Comparison of ENCODE assay signal across 1 cellular context in the genomic region with DNA sequence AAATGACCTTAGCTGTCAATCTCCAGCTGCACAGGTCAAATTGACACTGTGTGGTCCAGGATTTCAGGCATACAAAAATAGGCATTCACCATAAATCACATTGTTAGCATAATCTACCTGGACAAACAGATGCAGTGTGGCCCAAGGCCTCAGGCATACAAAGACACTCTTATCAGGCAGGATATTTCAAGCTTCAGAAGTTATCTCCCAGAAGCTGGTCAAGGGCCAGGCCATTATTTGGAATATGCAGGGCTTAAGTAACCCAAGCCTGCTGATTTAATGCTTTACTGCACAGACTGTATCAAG.
A peak's percentile ranks its signal among the peaks of the same experiment; 100 is the strongest.
TF ChIP-seq lines count a peak whose summit lies in the region.

No MANE protein-coding gene starts in this region.

TF ChIP-seq in HepG2, 621 proteins besides CTCF, POLR2A, EP300 and RAD21 (continued from another document and continues in another):
- TF ChIP-seq, protein P1, sequence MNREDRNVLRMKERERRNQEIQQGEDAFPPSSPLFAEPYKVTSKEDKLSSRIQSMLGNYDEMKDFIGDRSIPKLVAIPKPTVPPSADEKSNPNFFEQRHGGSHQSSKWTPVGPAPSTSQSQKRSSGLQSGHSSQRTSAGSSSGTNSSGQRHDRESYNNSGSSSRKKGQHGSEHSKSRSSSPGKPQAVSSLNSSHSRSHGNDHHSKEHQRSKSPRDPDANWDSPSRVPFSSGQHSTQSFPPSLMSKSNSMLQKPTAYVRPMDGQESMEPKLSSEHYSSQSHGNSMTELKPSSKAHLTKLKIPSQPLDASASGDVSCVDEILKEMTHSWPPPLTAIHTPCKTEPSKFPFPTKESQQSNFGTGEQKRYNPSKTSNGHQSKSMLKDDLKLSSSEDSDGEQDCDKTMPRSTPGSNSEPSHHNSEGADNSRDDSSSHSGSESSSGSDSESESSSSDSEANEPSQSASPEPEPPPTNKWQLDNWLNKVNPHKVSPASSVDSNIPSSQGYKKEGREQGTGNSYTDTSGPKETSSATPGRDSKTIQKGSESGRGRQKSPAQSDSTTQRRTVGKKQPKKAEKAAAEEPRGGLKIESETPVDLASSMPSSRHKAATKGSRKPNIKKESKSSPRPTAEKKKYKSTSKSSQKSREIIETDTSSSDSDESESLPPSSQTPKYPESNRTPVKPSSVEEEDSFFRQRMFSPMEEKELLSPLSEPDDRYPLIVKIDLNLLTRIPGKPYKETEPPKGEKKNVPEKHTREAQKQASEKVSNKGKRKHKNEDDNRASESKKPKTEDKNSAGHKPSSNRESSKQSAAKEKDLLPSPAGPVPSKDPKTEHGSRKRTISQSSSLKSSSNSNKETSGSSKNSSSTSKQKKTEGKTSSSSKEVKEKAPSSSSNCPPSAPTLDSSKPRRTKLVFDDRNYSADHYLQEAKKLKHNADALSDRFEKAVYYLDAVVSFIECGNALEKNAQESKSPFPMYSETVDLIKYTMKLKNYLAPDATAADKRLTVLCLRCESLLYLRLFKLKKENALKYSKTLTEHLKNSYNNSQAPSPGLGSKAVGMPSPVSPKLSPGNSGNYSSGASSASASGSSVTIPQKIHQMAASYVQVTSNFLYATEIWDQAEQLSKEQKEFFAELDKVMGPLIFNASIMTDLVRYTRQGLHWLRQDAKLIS (CRISPR knock-in tag; IDR thresholded peaks at IDR 0.05): no peak
- TF ChIP-seq MAFF (IDR thresholded peaks at IDR 0.05; ENCODE audit: low read depth, low read length) (0 out of 2 replicates have a peak, but pooled peaks have one; percentile 17), ATF7-NPFF (CRISPR knock-in tag; IDR thresholded peaks at IDR 0.05; ENCODE audit: low read depth) (no peak), ZFP36L2 (CRISPR knock-in tag; IDR thresholded peaks at IDR 0.05) (no peak), ZNF337 (CRISPR knock-in tag; IDR thresholded peaks at IDR 0.05; ENCODE audit: borderline replicate concordance, low read depth) (no peak), ZNF567 (CRISPR knock-in tag; IDR thresholded peaks at IDR 0.05; ENCODE audit: borderline replicate concordance) (no peak), FOXK2 (IDR thresholded peaks at IDR 0.05) (no peak), IRF2 (CRISPR knock-in tag; IDR thresholded peaks at IDR 0.05) (peak; percentile 61; the same call in 1 of the 2 replicates), ZNF3 (CRISPR knock-in tag; IDR thresholded peaks at IDR 0.05) (no peak), HNF4A (CRISPR knock-in tag; IDR thresholded peaks at IDR 0.05) (peak; percentile 78), ZNF432 (CRISPR knock-in tag; IDR thresholded peaks at IDR 0.05; ENCODE audit: borderline replicate concordance) (no peak), ZNF614 (CRISPR knock-in tag; IDR thresholded peaks at IDR 0.05; ENCODE audit: borderline replicate concordance) (0 out of 2 replicates have a peak, but pooled peaks have one; percentile 37), ZSCAN29 (CRISPR knock-in tag; conservative IDR thresholded peaks at IDR 0.05) (0 out of 2 replicates have a peak, but pooled peaks have one; percentile 21), TCF7L2 (IDR thresholded peaks at IDR 0.05; ENCODE audit: low read depth, low read length) (no peak), HMG20B (CRISPR knock-in tag; conservative IDR thresholded peaks at IDR 0.05) (peak; percentile 60; the same call in 1 of the 2 replicates), ZNF891 (CRISPR knock-in tag; IDR thresholded peaks at IDR 0.05) (no peak), KLF11 (CRISPR knock-in tag; IDR thresholded peaks at IDR 0.05) (0 out of 2 replicates have a peak, but pooled peaks have one; percentile 41), ZNF709 (CRISPR knock-in tag; IDR thresholded peaks at IDR 0.05) (no peak), MIER2 (CRISPR knock-in tag; IDR thresholded peaks at IDR 0.05) (peak; percentile 53; the same call in 1 of the 2 replicates), ZNF572 (CRISPR knock-in tag; IDR thresholded peaks at IDR 0.05) (no peak), KLF15 (CRISPR knock-in tag; IDR thresholded peaks at IDR 0.05; ENCODE audit: borderline replicate concordance) (no peak), TARDBP (CRISPR knock-in tag; IDR thresholded peaks at IDR 0.05) (peak; percentile 67; the same call in 1 of the 2 replicates)
- TF ChIP-seq, protein P2, sequence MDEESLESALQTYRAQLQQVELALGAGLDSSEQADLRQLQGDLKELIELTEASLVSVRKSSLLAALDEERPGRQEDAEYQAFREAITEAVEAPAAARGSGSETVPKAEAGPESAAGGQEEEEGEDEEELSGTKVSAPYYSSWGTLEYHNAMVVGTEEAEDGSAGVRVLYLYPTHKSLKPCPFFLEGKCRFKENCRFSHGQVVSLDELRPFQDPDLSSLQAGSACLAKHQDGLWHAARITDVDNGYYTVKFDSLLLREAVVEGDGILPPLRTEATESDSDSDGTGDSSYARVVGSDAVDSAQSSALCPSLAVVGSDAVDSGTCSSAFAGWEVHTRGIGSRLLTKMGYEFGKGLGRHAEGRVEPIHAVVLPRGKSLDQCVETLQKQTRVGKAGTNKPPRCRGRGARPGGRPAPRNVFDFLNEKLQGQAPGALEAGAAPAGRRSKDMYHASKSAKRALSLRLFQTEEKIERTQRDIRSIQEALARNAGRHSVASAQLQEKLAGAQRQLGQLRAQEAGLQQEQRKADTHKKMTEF (CRISPR knock-in tag; IDR thresholded peaks at IDR 0.05): peak; percentile 74
- TF ChIP-seq, protein P3, sequence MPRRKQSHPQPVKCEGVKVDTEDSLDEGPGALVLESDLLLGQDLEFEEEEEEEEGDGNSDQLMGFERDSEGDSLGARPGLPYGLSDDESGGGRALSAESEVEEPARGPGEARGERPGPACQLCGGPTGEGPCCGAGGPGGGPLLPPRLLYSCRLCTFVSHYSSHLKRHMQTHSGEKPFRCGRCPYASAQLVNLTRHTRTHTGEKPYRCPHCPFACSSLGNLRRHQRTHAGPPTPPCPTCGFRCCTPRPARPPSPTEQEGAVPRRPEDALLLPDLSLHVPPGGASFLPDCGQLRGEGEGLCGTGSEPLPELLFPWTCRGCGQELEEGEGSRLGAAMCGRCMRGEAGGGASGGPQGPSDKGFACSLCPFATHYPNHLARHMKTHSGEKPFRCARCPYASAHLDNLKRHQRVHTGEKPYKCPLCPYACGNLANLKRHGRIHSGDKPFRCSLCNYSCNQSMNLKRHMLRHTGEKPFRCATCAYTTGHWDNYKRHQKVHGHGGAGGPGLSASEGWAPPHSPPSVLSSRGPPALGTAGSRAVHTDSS (CRISPR knock-in tag; conservative IDR thresholded peaks at IDR 0.05): no peak
- TF ChIP-seq, protein P4, sequence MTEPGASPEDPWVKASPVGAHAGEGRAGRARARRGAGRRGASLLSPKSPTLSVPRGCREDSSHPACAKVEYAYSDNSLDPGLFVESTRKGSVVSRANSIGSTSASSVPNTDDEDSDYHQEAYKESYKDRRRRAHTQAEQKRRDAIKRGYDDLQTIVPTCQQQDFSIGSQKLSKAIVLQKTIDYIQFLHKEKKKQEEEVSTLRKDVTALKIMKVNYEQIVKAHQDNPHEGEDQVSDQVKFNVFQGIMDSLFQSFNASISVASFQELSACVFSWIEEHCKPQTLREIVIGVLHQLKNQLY (CRISPR knock-in tag; IDR thresholded peaks at IDR 0.05): 0 out of 2 replicates have a peak, but pooled peaks have one; percentile 16
- TF ChIP-seq, protein P5, sequence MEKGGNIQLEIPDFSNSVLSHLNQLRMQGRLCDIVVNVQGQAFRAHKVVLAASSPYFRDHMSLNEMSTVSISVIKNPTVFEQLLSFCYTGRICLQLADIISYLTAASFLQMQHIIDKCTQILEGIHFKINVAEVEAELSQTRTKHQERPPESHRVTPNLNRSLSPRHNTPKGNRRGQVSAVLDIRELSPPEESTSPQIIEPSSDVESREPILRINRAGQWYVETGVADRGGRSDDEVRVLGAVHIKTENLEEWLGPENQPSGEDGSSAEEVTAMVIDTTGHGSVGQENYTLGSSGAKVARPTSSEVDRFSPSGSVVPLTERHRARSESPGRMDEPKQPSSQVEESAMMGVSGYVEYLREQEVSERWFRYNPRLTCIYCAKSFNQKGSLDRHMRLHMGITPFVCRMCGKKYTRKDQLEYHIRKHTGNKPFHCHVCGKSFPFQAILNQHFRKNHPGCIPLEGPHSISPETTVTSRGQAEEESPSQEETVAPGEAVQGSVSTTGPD (CRISPR knock-in tag; IDR thresholded peaks at IDR 0.05): peak; percentile 90
- TF ChIP-seq, protein P6, sequence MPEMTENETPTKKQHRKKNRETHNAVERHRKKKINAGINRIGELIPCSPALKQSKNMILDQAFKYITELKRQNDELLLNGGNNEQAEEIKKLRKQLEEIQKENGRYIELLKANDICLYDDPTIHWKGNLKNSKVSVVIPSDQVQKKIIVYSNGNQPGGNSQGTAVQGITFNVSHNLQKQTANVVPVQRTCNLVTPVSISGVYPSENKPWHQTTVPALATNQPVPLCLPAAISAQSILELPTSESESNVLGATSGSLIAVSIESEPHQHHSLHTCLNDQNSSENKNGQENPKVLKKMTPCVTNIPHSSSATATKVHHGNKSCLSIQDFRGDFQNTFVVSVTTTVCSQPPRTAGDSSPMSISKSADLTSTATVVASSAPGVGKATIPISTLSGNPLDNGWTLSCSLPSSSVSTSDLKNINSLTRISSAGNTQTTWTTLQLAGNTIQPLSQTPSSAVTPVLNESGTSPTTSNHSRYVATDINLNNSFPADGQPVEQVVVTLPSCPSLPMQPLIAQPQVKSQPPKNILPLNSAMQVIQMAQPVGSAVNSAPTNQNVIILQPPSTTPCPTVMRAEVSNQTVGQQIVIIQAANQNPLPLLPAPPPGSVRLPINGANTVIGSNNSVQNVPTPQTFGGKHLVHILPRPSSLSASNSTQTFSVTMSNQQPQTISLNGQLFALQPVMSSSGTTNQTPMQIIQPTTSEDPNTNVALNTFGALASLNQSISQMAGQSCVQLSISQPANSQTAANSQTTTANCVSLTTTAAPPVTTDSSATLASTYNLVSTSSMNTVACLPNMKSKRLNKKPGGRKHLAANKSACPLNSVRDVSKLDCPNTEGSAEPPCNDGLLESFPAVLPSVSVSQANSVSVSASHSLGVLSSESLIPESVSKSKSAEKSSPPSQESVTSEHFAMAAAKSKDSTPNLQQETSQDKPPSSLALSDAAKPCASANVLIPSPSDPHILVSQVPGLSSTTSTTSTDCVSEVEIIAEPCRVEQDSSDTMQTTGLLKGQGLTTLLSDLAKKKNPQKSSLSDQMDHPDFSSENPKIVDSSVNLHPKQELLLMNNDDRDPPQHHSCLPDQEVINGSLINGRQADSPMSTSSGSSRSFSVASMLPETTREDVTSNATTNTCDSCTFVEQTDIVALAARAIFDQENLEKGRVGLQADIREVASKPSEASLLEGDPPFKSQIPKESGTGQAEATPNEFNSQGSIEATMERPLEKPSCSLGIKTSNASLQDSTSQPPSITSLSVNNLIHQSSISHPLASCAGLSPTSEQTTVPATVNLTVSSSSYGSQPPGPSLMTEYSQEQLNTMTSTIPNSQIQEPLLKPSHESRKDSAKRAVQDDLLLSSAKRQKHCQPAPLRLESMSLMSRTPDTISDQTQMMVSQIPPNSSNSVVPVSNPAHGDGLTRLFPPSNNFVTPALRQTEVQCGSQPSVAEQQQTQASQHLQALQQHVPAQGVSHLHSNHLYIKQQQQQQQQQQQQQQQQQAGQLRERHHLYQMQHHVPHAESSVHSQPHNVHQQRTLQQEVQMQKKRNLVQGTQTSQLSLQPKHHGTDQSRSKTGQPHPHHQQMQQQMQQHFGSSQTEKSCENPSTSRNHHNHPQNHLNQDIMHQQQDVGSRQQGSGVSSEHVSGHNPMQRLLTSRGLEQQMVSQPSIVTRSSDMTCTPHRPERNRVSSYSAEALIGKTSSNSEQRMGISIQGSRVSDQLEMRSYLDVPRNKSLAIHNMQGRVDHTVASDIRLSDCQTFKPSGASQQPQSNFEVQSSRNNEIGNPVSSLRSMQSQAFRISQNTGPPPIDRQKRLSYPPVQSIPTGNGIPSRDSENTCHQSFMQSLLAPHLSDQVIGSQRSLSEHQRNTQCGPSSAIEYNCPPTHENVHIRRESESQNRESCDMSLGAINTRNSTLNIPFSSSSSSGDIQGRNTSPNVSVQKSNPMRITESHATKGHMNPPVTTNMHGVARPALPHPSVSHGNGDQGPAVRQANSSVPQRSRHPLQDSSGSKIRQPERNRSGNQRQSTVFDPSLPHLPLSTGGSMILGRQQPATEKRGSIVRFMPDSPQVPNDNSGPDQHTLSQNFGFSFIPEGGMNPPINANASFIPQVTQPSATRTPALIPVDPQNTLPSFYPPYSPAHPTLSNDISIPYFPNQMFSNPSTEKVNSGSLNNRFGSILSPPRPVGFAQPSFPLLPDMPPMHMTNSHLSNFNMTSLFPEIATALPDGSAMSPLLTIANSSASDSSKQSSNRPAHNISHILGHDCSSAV (CRISPR knock-in tag; IDR thresholded peaks at IDR 0.05; ENCODE audit: borderline replicate concordance): no peak
- TF ChIP-seq, protein P7, sequence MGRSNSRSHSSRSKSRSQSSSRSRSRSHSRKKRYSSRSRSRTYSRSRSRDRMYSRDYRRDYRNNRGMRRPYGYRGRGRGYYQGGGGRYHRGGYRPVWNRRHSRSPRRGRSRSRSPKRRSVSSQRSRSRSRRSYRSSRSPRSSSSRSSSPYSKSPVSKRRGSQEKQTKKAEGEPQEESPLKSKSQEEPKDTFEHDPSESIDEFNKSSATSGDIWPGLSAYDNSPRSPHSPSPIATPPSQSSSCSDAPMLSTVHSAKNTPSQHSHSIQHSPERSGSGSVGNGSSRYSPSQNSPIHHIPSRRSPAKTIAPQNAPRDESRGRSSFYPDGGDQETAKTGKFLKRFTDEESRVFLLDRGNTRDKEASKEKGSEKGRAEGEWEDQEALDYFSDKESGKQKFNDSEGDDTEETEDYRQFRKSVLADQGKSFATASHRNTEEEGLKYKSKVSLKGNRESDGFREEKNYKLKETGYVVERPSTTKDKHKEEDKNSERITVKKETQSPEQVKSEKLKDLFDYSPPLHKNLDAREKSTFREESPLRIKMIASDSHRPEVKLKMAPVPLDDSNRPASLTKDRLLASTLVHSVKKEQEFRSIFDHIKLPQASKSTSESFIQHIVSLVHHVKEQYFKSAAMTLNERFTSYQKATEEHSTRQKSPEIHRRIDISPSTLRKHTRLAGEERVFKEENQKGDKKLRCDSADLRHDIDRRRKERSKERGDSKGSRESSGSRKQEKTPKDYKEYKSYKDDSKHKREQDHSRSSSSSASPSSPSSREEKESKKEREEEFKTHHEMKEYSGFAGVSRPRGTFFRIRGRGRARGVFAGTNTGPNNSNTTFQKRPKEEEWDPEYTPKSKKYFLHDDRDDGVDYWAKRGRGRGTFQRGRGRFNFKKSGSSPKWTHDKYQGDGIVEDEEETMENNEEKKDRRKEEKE (IDR thresholded peaks at IDR 0.05): no peak
- TF ChIP-seq, protein P8, sequence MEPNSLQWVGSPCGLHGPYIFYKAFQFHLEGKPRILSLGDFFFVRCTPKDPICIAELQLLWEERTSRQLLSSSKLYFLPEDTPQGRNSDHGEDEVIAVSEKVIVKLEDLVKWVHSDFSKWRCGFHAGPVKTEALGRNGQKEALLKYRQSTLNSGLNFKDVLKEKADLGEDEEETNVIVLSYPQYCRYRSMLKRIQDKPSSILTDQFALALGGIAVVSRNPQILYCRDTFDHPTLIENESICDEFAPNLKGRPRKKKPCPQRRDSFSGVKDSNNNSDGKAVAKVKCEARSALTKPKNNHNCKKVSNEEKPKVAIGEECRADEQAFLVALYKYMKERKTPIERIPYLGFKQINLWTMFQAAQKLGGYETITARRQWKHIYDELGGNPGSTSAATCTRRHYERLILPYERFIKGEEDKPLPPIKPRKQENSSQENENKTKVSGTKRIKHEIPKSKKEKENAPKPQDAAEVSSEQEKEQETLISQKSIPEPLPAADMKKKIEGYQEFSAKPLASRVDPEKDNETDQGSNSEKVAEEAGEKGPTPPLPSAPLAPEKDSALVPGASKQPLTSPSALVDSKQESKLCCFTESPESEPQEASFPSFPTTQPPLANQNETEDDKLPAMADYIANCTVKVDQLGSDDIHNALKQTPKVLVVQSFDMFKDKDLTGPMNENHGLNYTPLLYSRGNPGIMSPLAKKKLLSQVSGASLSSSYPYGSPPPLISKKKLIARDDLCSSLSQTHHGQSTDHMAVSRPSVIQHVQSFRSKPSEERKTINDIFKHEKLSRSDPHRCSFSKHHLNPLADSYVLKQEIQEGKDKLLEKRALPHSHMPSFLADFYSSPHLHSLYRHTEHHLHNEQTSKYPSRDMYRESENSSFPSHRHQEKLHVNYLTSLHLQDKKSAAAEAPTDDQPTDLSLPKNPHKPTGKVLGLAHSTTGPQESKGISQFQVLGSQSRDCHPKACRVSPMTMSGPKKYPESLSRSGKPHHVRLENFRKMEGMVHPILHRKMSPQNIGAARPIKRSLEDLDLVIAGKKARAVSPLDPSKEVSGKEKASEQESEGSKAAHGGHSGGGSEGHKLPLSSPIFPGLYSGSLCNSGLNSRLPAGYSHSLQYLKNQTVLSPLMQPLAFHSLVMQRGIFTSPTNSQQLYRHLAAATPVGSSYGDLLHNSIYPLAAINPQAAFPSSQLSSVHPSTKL (CRISPR knock-in tag; IDR thresholded peaks at IDR 0.05): peak; percentile 94
